Comparison of ENCODE assay signal across 20 cellular contexts in genomic region chr14:85501751-85502150, GRCh38. TPM values are rescaled to one million over a fixed set of nuclear protein-coding genes. Genes with fewer than 3 reads are reported as not detected.
"Had no signal": no experiment of that assay in that cellular context is flagged by ENCODE, and none has a peak within 500 bp of the region (broad histone marks: within the 10 kb centered on the region; RNA-seq: fewer than 3 reads in every experiment).

No MANE protein-coding gene starts in this region.

- DNase-seq: dermis blood vessel endothelial cell; effector memory CD4-positive, alpha-beta T cell; erythroblast; esophagus squamous epithelium; foreskin melanocyte; hypothalamus; left ventricle myocardium superior; lower lobe of right lung; naive thymus-derived CD8-positive, alpha-beta T cell; nephron progenitor cell; nucleus accumbens; psoas muscle; right cardiac atrium; sigmoid colon; stimulated activated CD4-positive, alpha-beta T cell treated with anti-CD3 and anti-CD28 coated beads, Interleukin-2, amount 100 ng/mL, for 24 hours; stimulated activated CD4-positive, alpha-beta T cell treated with anti-CD3 and anti-CD28 coated beads, Interleukin-4, amount 100 ng/mL, for 24 hours; stimulated activated naive CD4-positive, alpha-beta T cell treated with Interleukin-2 at 50 U/mL for 16 hours; stomach; thyroid gland; trophoblast cell had no signal

RNA-seq across cellular contexts. Expression of gene FLRT2, which starts 28.2 kb away (rescaled TPM):
- total RNA-seq: naive thymus-derived CD8-positive, alpha-beta T cell had no signal
